In genomic region chr16:76946879-76947278, GRCh38 we compare ENCODE assay signal across 10 cellular contexts.
A peak's percentile ranks its signal among the peaks of the same experiment; 100 is the strongest.
DNase-seq lines count a peak whose midpoint lies in the region; ATAC-seq and TF ChIP-seq lines count a peak whose summit lies in the region.
"Had no signal": no experiment of that assay in that cellular context is flagged by ENCODE, and none has a peak within 500 bp of the region (broad histone marks: within the 10 kb centered on the region; RNA-seq: fewer than 3 reads in every experiment).

No MANE protein-coding gene starts in this region.

- no peaks in the 10 kb centered on the region for H3K36me3 ChIP-seq in PC-3 (ENCODE audit: low read depth, low read length)
- H3K36me3 ChIP-seq in testis (ENCODE audit: low read depth, missing control alignments) = no peaks in the 10 kb centered on the region
- no peaks in the 10 kb centered on the region for H3K36me3 ChIP-seq in WERI-Rb-1

- intact Hi-C loops in activated naive CD4-positive, alpha-beta T cell treated with anti-CD3 and anti-CD28 coated beads for 36 hours (cut with micrococcal nuclease) = no loop called here
- intact Hi-C loops in PC-3 (cut with micrococcal nuclease) = no loop called here
- intact Hi-C loops in testis (cut with DNase I; ENCODE audit: low total_unique reads) = no loop called here

- ATAC-seq in PC-3 (peak; percentile 72), GM21367 (IDR thresholded peaks at IDR 0.05; ENCODE audit: unreplicated experiment) (no peak), GM19035 (IDR thresholded peaks at IDR 0.05; ENCODE audit: unreplicated experiment) (no peak)
- ATAC-seq: CD8-positive, alpha-beta T cell had no signal

- no peaks in the 10 kb centered on the region for H4K20me1 ChIP-seq in PC-3 (ENCODE audit: low read length)

- no peaks in the 10 kb centered on the region for H3K27me3 Mint-ChIP-seq in activated naive CD4-positive, alpha-beta T cell treated with anti-CD3 and anti-CD28 coated beads for 36 hours (ENCODE audit: low read depth)

- H3K4me1 ChIP-seq in PC-3 (ENCODE audit: insufficient read depth, low read length) = peaks cover 7% of the 10 kb centered on the region
- H3K4me1 ChIP-seq in testis = no peaks in the 10 kb centered on the region

- TF ChIP-seq CTCF in PC-3 (conservative IDR thresholded peaks at IDR 0.05; ENCODE audit: low read depth, low read length) (no peak), testis (IDR thresholded peaks at IDR 0.05) (no peak), WERI-Rb-1 (IDR thresholded peaks at IDR 0.05; ENCODE audit: low read depth, low read length) (no peak)

- no peaks in the 10 kb centered on the region for H3K36me3 Mint-ChIP-seq in activated naive CD4-positive, alpha-beta T cell treated with anti-CD3 and anti-CD28 coated beads for 36 hours (ENCODE audit: low read depth)
- H3K36me3 Mint-ChIP-seq: CD8-positive, alpha-beta T cell had no signal

- BruUV-seq in PC-3 (replicated peaks; lab: Mats Ljungman, UMichigan) = no TSS peak

- H3K27ac ChIP-seq in PC-3 (ENCODE audit: low read length) (0 out of 2 replicates have a peak overlapping the region, but pooled peaks have one; percentile 11), testis (no peak overlapping the region), WERI-Rb-1 (no peak overlapping the region)

- H3K27ac Mint-ChIP-seq in activated naive CD4-positive, alpha-beta T cell treated with anti-CD3 and anti-CD28 coated beads for 36 hours = no peak overlapping the region
- H3K27ac Mint-ChIP-seq: CD8-positive, alpha-beta T cell had no signal

- H2AFZ ChIP-seq in PC-3 (ENCODE audit: low read length) = no peak overlapping the region

- no peaks in the 10 kb centered on the region for H3K9me2 ChIP-seq in PC-3 (replicated peaks; ENCODE audit: low read length)

- no peaks in the 10 kb centered on the region for H3K4me1 Mint-ChIP-seq in activated naive CD4-positive, alpha-beta T cell treated with anti-CD3 and anti-CD28 coated beads for 36 hours (ENCODE audit: low read depth)

- TF ChIP-seq POLR2A in testis (IDR thresholded peaks at IDR 0.05) = no peak

- H3K27me3 ChIP-seq in PC-3 (ENCODE audit: low read length) (no peaks in the 10 kb centered on the region), testis (no peaks in the 10 kb centered on the region), WERI-Rb-1 (ENCODE audit: insufficient read depth, low read depth, severe bottlenecking) (no peaks in the 10 kb centered on the region)

- H3K4me2 ChIP-seq in PC-3 (ENCODE audit: low read length) = peak overlapping the region; percentile 42

- CTCF ChIA-PET in activated naive CD4-positive, alpha-beta T cell treated with anti-CD3 and anti-CD28 coated beads for 36 hours (lab: Charles Lee) = no interaction called here
- CTCF ChIA-PET in PC-3 (lab: Charles Lee) = no interaction called here

- no peaks in the 10 kb centered on the region for H3K79me2 ChIP-seq in PC-3 (ENCODE audit: low read length)

- peak; percentile 5 for DNase-seq in activated naive CD4-positive, alpha-beta T cell treated with anti-CD3 and anti-CD28 coated beads for 36 hours
- DNase-seq in activated naive CD4-positive, alpha-beta T cell treated with anti-CD3 and anti-CD28 coated beads, Interleukin-2, amount 50 U/mL, for 16 hours = no peak
- DNase-seq in PC-3 = peak; percentile 78
- DNase-seq in fibroblast of the conjunctiva (ENCODE audit: low read depth) = peak; percentile 80
- DNase-seq in testis = peak; percentile 17
- DNase-seq in WERI-Rb-1 = no peak
- DNase-seq: activated T-cell treated with anti-CD3 and anti-CD28 coated beads, Interleukin-2, amount 50 U/mL, for 1 hour; CD8-positive, alpha-beta T cell had no signal

- H3K4me3 ChIP-seq in PC-3 (ENCODE audit: low read length) (no peak overlapping the region), testis (no peak overlapping the region), WERI-Rb-1 (ENCODE audit: low read depth, low read length) (no peak overlapping the region)

- no peak overlapping the region for H3K9ac ChIP-seq in PC-3 (ENCODE audit: low read length)

- H3K9me3 ChIP-seq in PC-3 (ENCODE audit: low read length) (no peaks in the 10 kb centered on the region), testis (no peaks in the 10 kb centered on the region), WERI-Rb-1 (ENCODE audit: severe bottlenecking) (no peaks in the 10 kb centered on the region)

- WGBS in testis, 2 donors = 50 to 63% methylated on average over 3 of the region's 3 CpGs

- no peaks in the 10 kb centered on the region for H3F3A ChIP-seq in PC-3 (ENCODE audit: low read length, unreplicated experiment)

- POLR2A ChIA-PET in PC-3 (lab: Charles Lee; ENCODE audit: unreplicated experiment) = no interaction called here

- H3K4me3 Mint-ChIP-seq in activated naive CD4-positive, alpha-beta T cell treated with anti-CD3 and anti-CD28 coated beads for 36 hours = no peak overlapping the region
- H3K4me3 Mint-ChIP-seq: CD8-positive, alpha-beta T cell had no signal

- peaks cover 4% of the 10 kb centered on the region for H3K9me3 Mint-ChIP-seq in activated naive CD4-positive, alpha-beta T cell treated with anti-CD3 and anti-CD28 coated beads for 36 hours

Comparison
In these comparisons a context has a peak if more than half of its experiments do, and no peak if none do; other contexts are left out.
1. DNase-seq: peak in activated naive CD4-positive, alpha-beta T cell treated with anti-CD3 and anti-CD28 coated beads for 36 hours (single experiment), PC-3 (single experiment), fibroblast of the conjunctiva (single experiment) and testis (single experiment); none in activated naive CD4-positive, alpha-beta T cell treated with anti-CD3 and anti-CD28 coated beads, Interleukin-2, amount 50 U/mL, for 16 hours (single experiment) and WERI-Rb-1 (single experiment).